14 cellular contexts compared by ENCODE assay signal in genomic region chr9:34510032-34510431, GRCh38. TPM values are rescaled to one million over a fixed set of nuclear protein-coding genes. Genes with fewer than 3 reads are reported as not detected.
DNase-seq lines count a peak whose midpoint lies in the region; ATAC-seq, FAIRE-seq and TF ChIP-seq lines count a peak whose summit lies in the region.
"Had no signal": no experiment of that assay in that cellular context is flagged by ENCODE, and none has a peak within 500 bp of the region (broad histone marks: within the 10 kb centered on the region; RNA-seq: fewer than 3 reads in every experiment).

No MANE protein-coding gene starts in this region.

- intact Hi-C loops in gastrocnemius medialis (cut with DNase I; ENCODE audit: low total_unique reads): no loop called here

- H3K4me1 Mint-ChIP-seq in astrocyte (ENCODE audit: low read depth, unreplicated experiment): peaks cover 3% of the 10 kb centered on the region

- peak overlapping the region; percentile 61 for H3K9ac ChIP-seq in Karpas-422 (ENCODE audit: low read length)
- no peak overlapping the region for H3K9ac ChIP-seq in astrocyte (ENCODE audit: low read length)

- peak overlapping the region; percentile 84 for H3K4me2 ChIP-seq in Karpas-422 (ENCODE audit: low read depth, low read length, poor library complexity, severe bottlenecking)
- no peak overlapping the region for H3K4me2 ChIP-seq in astrocyte (ENCODE audit: low read length)

- no peaks in the 10 kb centered on the region for H3K9me2 ChIP-seq in Karpas-422 (replicated peaks; ENCODE audit: insufficient read depth, low read length)

- H4K20me1 ChIP-seq in Karpas-422 (ENCODE audit: insufficient read depth, low read depth, low read length) (no peaks in the 10 kb centered on the region), astrocyte (ENCODE audit: insufficient read depth, low read length) (no peaks in the 10 kb centered on the region)

- H3K9me3 Mint-ChIP-seq in astrocyte (ENCODE audit: unreplicated experiment): peaks cover 7% of the 10 kb centered on the region

- H3K27ac ChIP-seq in Karpas-422 (ENCODE audit: low read length): peak overlapping the region; percentile 90
- no peak overlapping the region for H3K27ac ChIP-seq in astrocyte (ENCODE audit: low read depth, low read length)
- no peak overlapping the region for H3K27ac ChIP-seq in gastrocnemius medialis

- TF ChIP-seq CTCF in astrocyte (IDR thresholded peaks at IDR 0.05; ENCODE audit: insufficient read depth, low read depth, low read length): no peak
- no peak for TF ChIP-seq CTCF in gastrocnemius medialis (IDR thresholded peaks at IDR 0.05 in 4 of 5, conservative IDR thresholded peaks at IDR 0.05 in 1 of 5)

- H3K27me3 Mint-ChIP-seq in astrocyte (ENCODE audit: low read depth, unreplicated experiment): peaks cover 61% of the 10 kb centered on the region

- no peak for TF ChIP-seq POLR2A in gastrocnemius medialis (IDR thresholded peaks at IDR 0.05)

- H3K4me1 ChIP-seq in Karpas-422 (ENCODE audit: low read length): peaks cover 79% of the 10 kb centered on the region
- H3K4me1 ChIP-seq in astrocyte (ENCODE audit: insufficient read depth, low read length): no peaks in the 10 kb centered on the region
- H3K4me1 ChIP-seq in gastrocnemius medialis: peaks cover 0 to 6% of the 10 kb centered on the region in 2 donors

- no peak for FAIRE-seq in astrocyte (lab: Jason Lieb, UNC)
- FAIRE-seq: HTR-8/SVneo had no signal

- peak overlapping the region; percentile 33; the same call in 1 of the 2 replicates for H3K4me3 ChIP-seq in Karpas-422 (ENCODE audit: low read length)
- no peak overlapping the region for H3K4me3 ChIP-seq in astrocyte (ENCODE audit: insufficient read depth, low read depth, low read length)
- no peak overlapping the region for H3K4me3 ChIP-seq in gastrocnemius medialis

- peak overlapping the region; percentile 1 for H3K27ac Mint-ChIP-seq in astrocyte (ENCODE audit: unreplicated experiment)

- H3K27me3 ChIP-seq in Karpas-422 (ENCODE audit: low read length) (no peaks in the 10 kb centered on the region), astrocyte (ENCODE audit: insufficient read depth, low read length) (peaks cover 7% of the 10 kb centered on the region), gastrocnemius medialis (no peaks in the 10 kb centered on the region)

- H2AFZ ChIP-seq in Karpas-422 (ENCODE audit: low read length) (no peak overlapping the region; the same call in 1 of the 2 replicates), astrocyte (ENCODE audit: low read depth, low read length) (no peak overlapping the region)

- H3K79me2 ChIP-seq in Karpas-422 (ENCODE audit: low read length) (no peaks in the 10 kb centered on the region), astrocyte (ENCODE audit: insufficient read depth, low read length) (no peaks in the 10 kb centered on the region)

- in situ Hi-C loops in gastrocnemius medialis (cut with MboI; ENCODE audit: low sequenced_read_pairs in 4 of 4): loop anchor here in 1 of 4 donors (25.0 kb wide), 1 partner anchor 102 kb away; the partner anchor contains the start of genes DCTN3 and RPP25L

- H3K4me3 Mint-ChIP-seq in astrocyte (ENCODE audit: unreplicated experiment): no peak overlapping the region

- H3K36me3 ChIP-seq in Karpas-422 (ENCODE audit: insufficient read depth, low read length) (no peaks in the 10 kb centered on the region), astrocyte (ENCODE audit: insufficient read depth, low read length) (no peaks in the 10 kb centered on the region), gastrocnemius medialis (no peaks in the 10 kb centered on the region)

- ATAC-seq in gastrocnemius medialis (peak; percentile 43 to 59), HG02852 (IDR thresholded peaks at IDR 0.05; ENCODE audit: unreplicated experiment) (no peak), esophagus mucosa (no peak)
- ATAC-seq: HCT116, SK-N-SH treated with all-trans-retinoic acid at 6 μM for 48 hours had no signal

- no peak for DNase-seq in Karpas-422
- DNase-seq in astrocyte (ENCODE audit: low read depth): no peak
- peak; percentile 49 for DNase-seq in medulla oblongata (ENCODE audit: extremely low spot score)
- no peak for DNase-seq in gastrocnemius medialis
- no peak for DNase-seq in NCI-H1417 treated with DMSO at 0.1 percent for 48 hours (lab: John Stamatoyannopoulos, UW)
- DNase-seq: DMS 273 treated with DMSO at 0.1 percent for 48 hours, EL, NCI-H1048, Right ventricle myocardium superior had no signal

- no peaks in the 10 kb centered on the region for H3K9me3 ChIP-seq in Karpas-422 (ENCODE audit: low read length)
- no peaks in the 10 kb centered on the region for H3K9me3 ChIP-seq in astrocyte (ENCODE audit: insufficient read depth, low read depth, low read length)
- H3K9me3 ChIP-seq in gastrocnemius medialis: no peaks in the 10 kb centered on the region

- peaks cover 7% of the 10 kb centered on the region for H3K36me3 Mint-ChIP-seq in astrocyte (ENCODE audit: low read depth, unreplicated experiment)

RNA-seq across cellular contexts. Expression of gene ENHO, which starts 12.8 kb away (rescaled TPM):
- total RNA-seq in Karpas-422 (2014; rRNA removed; shearing (Covaris generic); ENCODE audit: low replicate concordance): 14.1 and 16.0 TPM in 2 replicates
- 0.55 and 1.1 TPM in 2 replicates for total RNA-seq in astrocyte
- total RNA-seq in gastrocnemius medialis: under 1 TPM in 1 of 4 donors, not detected in 3; 0.65 TPM
- total RNA-seq in esophagus mucosa: 0.24 TPM

RNA-seq across cellular contexts. Expression of gene DNAI1, which starts 51.4 kb away (rescaled TPM):
- 1.6 and 3.4 TPM in 2 replicates for total RNA-seq in Karpas-422 (2014; rRNA removed; shearing (Covaris generic); ENCODE audit: low replicate concordance)
- 0.58 and 1.8 TPM in 2 replicates for total RNA-seq in astrocyte
- under 1 TPM in 1 of 4 donors, not detected in 3; 0.49 TPM for total RNA-seq in gastrocnemius medialis
- total RNA-seq in esophagus mucosa: not detected
- total RNA-seq: Right ventricle myocardium superior had no signal

RNA-seq across cellular contexts. Expression of gene FAM219A, which starts 51.7 kb away (rescaled TPM):
- total RNA-seq in Karpas-422 (2014; rRNA removed; shearing (Covaris generic); ENCODE audit: low replicate concordance): 3.7 and 4.5 TPM in 2 replicates
- total RNA-seq in astrocyte: 59.9 and 63.5 TPM in 2 replicates
- total RNA-seq in gastrocnemius medialis: 10 to 100 TPM; 29.5 to 58.4 (median 41.8) TPM
- 4.5 TPM for total RNA-seq in esophagus mucosa

Comparison
In these comparisons a context has a peak if more than half of its experiments do, and no peak if none do; other contexts are left out.
1. ATAC-seq: peak in gastrocnemius medialis (2 of 2); none in HG02852 (single experiment) and esophagus mucosa (single experiment).